11 cellular contexts compared by ENCODE assay signal in the genomic region with DNA sequence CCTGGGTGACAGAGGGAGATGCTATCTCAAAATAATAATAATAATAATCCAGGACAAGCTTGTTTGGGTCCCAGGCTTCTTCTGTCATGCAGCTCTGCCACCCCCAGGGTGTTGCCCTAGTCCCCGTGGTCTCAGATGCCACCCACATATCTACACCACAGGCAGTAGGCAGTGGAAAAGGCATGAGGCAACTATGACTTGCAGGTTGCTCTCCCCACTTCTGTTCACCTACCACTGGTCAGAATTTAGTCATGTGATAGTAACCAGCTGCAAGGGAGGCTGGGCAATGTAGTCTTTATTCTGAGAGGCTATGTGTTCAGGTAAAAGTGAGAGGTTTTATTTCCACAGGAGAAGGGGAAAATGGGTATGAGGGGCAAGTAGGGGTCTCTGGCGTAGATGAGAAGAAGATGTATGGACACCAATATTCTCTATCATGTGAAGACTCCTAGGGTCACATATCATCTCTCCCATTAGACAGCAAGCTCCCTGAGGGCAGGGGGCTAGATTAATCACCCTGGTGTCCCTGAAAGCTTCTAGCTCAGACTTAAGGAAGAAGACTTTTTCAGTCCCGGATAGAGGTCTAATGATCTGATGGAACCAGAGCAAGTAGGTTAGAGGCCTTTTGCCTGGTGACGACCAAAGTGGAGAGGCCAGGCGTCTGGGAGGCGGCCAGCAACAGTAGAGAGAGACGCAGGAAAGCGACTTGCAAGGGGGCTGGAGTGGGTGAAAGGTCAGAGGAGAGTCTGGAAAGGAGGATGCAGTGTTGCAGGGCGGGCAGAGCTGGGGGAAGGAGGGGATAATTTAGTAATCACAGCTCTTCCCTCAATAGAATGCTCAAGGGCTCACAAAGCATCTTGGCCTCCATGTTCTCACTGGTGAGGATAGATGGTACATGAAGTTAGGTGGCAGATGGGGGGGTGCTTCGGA. TPM values are rescaled to one million over a fixed set of nuclear protein-coding genes. Genes with fewer than 3 reads are reported as not detected.
DNase-seq lines count a peak whose midpoint lies in the region; ATAC-seq and TF ChIP-seq lines count a peak whose summit lies in the region.
"Had no signal": no experiment of that assay in that cellular context is flagged by ENCODE, and none has a peak within 500 bp of the region (broad histone marks: within the 10 kb centered on the region; RNA-seq: fewer than 3 reads in every experiment).

No MANE protein-coding gene starts in this region.

- no peak overlapping the region for H3K4me3 Mint-ChIP-seq in activated CD8-positive, alpha-beta memory T cell treated with anti-CD3 and anti-CD28 coated beads, Interleukin-2, amount 10 ng/mL, durations not matched to agents 7 days and 5 days
- H3K4me3 Mint-ChIP-seq in neural progenitor cell = no peak overlapping the region

- H3K27me3 Mint-ChIP-seq in activated CD8-positive, alpha-beta memory T cell treated with anti-CD3 and anti-CD28 coated beads, Interleukin-2, amount 10 ng/mL, durations not matched to agents 7 days and 5 days = peaks cover 17% of the 10 kb centered on the region
- H3K27me3 Mint-ChIP-seq in neural progenitor cell (ENCODE audit: insufficient read depth, low read depth) = peaks cover 14% of the 10 kb centered on the region

- no peaks in the 10 kb centered on the region for H4K20me1 ChIP-seq in neural progenitor cell (ENCODE audit: low read depth)

- TF ChIP-seq CTCF in neural progenitor cell (IDR thresholded peaks at IDR 0.05) = no peak

- H2AFZ ChIP-seq in neural progenitor cell (replicated peaks) = peak overlapping the region; percentile 45

- H3K4me3 ChIP-seq in neural progenitor cell = no peak overlapping the region
- H3K4me3 ChIP-seq: right lobe of liver, stomach had no signal

- H3K27me3 ChIP-seq in neural progenitor cell = peaks cover 5% of the 10 kb centered on the region
- H3K27me3 ChIP-seq: right lobe of liver had no signal

- H3K27ac ChIP-seq in neural progenitor cell = no peak overlapping the region
- H3K27ac ChIP-seq: right lobe of liver, stomach had no signal

- no peak overlapping the region for H3K27ac Mint-ChIP-seq in activated CD8-positive, alpha-beta memory T cell treated with anti-CD3 and anti-CD28 coated beads, Interleukin-2, amount 10 ng/mL, durations not matched to agents 7 days and 5 days
- H3K27ac Mint-ChIP-seq in neural progenitor cell = no peak overlapping the region

- CTCF ChIA-PET in activated CD8-positive, alpha-beta memory T cell treated with anti-CD3 and anti-CD28 coated beads, Interleukin-2, amount 10 ng/mL, durations not matched to agents 7 days and 5 days (lab: Charles Lee) = interaction anchor here (1.4 kb wide), 1 partner anchor 61 kb away, joined by 6 read pairs; no protein-coding TSS in a partner anchor

- no peaks in the 10 kb centered on the region for H3K4me1 ChIP-seq in neural progenitor cell
- H3K4me1 ChIP-seq: right lobe of liver, stomach had no signal

- H3K9ac ChIP-seq in neural progenitor cell = no peak overlapping the region

- no peak overlapping the region for H3K4me2 ChIP-seq in neural progenitor cell

- H3K36me3 ChIP-seq in neural progenitor cell = no peaks in the 10 kb centered on the region
- H3K36me3 ChIP-seq: right lobe of liver, stomach had no signal

- no peaks in the 10 kb centered on the region for H3F3A ChIP-seq in neural progenitor cell (ENCODE audit: low read depth)

- no peaks in the 10 kb centered on the region for H3K9me3 ChIP-seq in neural progenitor cell (ENCODE audit: low read depth)
- H3K9me3 ChIP-seq: right lobe of liver, stomach had no signal

- DNase-seq in activated CD8-positive, alpha-beta memory T cell treated with anti-CD3 and anti-CD28 coated beads, Interleukin-2, amount 10 ng/mL, durations not matched to agents 7 days and 5 days = no peak
- no peak for DNase-seq in activated CD8-positive, alpha-beta memory T cell treated with anti-CD3 and anti-CD28 coated beads, Interleukin-2, amount 50 U/mL, for 48 hours
- DNase-seq in HT-29 (ENCODE audit: low spot score) (peak; percentile 30), SW480 (ENCODE audit: low spot score) (peak; percentile 70), neural progenitor cell (ENCODE audit: low spot score) (no peak), NOMO-1 (lab: John Stamatoyannopoulos, UW; ENCODE audit: unreplicated experiment in 2 of 2) (no peak), NCI-H1105 (lab: John Stamatoyannopoulos, UW) (no peak), HK-2 (ENCODE audit: unreplicated experiment) (no peak)
- DNase-seq: NCI-H146, stomach had no signal

- no peaks in the 10 kb centered on the region for H3K4me1 Mint-ChIP-seq in activated CD8-positive, alpha-beta memory T cell treated with anti-CD3 and anti-CD28 coated beads, Interleukin-2, amount 10 ng/mL, durations not matched to agents 7 days and 5 days
- no peaks in the 10 kb centered on the region for H3K4me1 Mint-ChIP-seq in neural progenitor cell

- H3K9me3 Mint-ChIP-seq in activated CD8-positive, alpha-beta memory T cell treated with anti-CD3 and anti-CD28 coated beads, Interleukin-2, amount 10 ng/mL, durations not matched to agents 7 days and 5 days (ENCODE audit: low read depth) = no peaks in the 10 kb centered on the region
- H3K9me3 Mint-ChIP-seq in neural progenitor cell = no peaks in the 10 kb centered on the region

- no peaks in the 10 kb centered on the region for H3K36me3 Mint-ChIP-seq in activated CD8-positive, alpha-beta memory T cell treated with anti-CD3 and anti-CD28 coated beads, Interleukin-2, amount 10 ng/mL, durations not matched to agents 7 days and 5 days
- H3K36me3 Mint-ChIP-seq in neural progenitor cell = no peaks in the 10 kb centered on the region

- no peaks in the 10 kb centered on the region for H3K79me2 ChIP-seq in neural progenitor cell (ENCODE audit: low read depth)

- peak; percentile 47 for ATAC-seq in activated CD8-positive, alpha-beta memory T cell treated with anti-CD3 and anti-CD28 coated beads, Interleukin-2, amount 10 ng/mL, durations not matched to agents 7 days and 5 days

RNA-seq across cellular contexts. Expression of gene TCF15, which starts 25.5 kb away (rescaled TPM):
- total RNA-seq in activated CD8-positive, alpha-beta memory T cell treated with anti-CD3 and anti-CD28 coated beads, Interleukin-2, amount 10 ng/mL, durations not matched to agents 7 days and 5 days = not detected
- not detected in 2 replicates for total RNA-seq in HT-29 (2014; rRNA removed; shearing (Covaris generic))
- 0.07 and 1.4 TPM in 2 replicates for total RNA-seq in neural progenitor cell (ENCODE audit: low replicate concordance)

RNA-seq across cellular contexts. Expression of gene CSNK2A1, which starts 41.0 kb away (rescaled TPM):
- 100 to 1,000 TPM; 111 to 124 TPM for total RNA-seq in activated CD8-positive, alpha-beta memory T cell treated with anti-CD3 and anti-CD28 coated beads, Interleukin-2, amount 10 ng/mL, durations not matched to agents 7 days and 5 days
- 81.7 and 89.6 TPM in 2 replicates for total RNA-seq in HT-29 (2014; rRNA removed; shearing (Covaris generic))
- 310 and 599 TPM in 2 replicates for total RNA-seq in neural progenitor cell (ENCODE audit: low replicate concordance)

Comparison
In these comparisons a context has a peak if more than half of its experiments do, and no peak if none do; other contexts are left out.
1. DNase-seq: peak in HT-29 (single experiment) and SW480 (single experiment); none in activated CD8-positive, alpha-beta memory T cell treated with anti-CD3 and anti-CD28 coated beads, Interleukin-2, amount 10 ng/mL, durations not matched to agents 7 days and 5 days (single experiment), activated CD8-positive, alpha-beta memory T cell treated with anti-CD3 and anti-CD28 coated beads, Interleukin-2, amount 50 U/mL, for 48 hours (single experiment), neural progenitor cell (single experiment), NOMO-1 (0 of 2), NCI-H1105 (single experiment) and HK-2 (single experiment).